14 cellular contexts compared by ENCODE assay signal in genomic region chr19:48397263-48397635, GRCh38. TPM values are rescaled to one million over a fixed set of nuclear protein-coding genes. Genes with fewer than 3 reads are reported as not detected.
DNase-seq lines count a peak whose midpoint lies in the region; ATAC-seq and TF ChIP-seq lines count a peak whose summit lies in the region.
"Had no signal": no experiment of that assay in that cellular context is flagged by ENCODE, and none has a peak within 500 bp of the region (broad histone marks: within the 10 kb centered on the region; RNA-seq: fewer than 3 reads in every experiment).

No MANE protein-coding gene starts in this region.

- H3K4me3 Mint-ChIP-seq in T-helper 2 cell treated with Interferon-gamma antibody and Interleukin-4, amounts not matched to agents 5 μg/mL and 100 μg/mL, for 36 hours, result peak overlapping the region; percentile 88
- peak overlapping the region; percentile 83 for H3K4me3 Mint-ChIP-seq in osteocyte (ENCODE audit: unreplicated experiment)

- H3K27ac Mint-ChIP-seq in T-helper 2 cell treated with Interferon-gamma antibody and Interleukin-4, amounts not matched to agents 5 μg/mL and 100 μg/mL, for 36 hours, result peak overlapping the region; percentile 87
- peak overlapping the region; percentile 68 for H3K27ac Mint-ChIP-seq in osteocyte (ENCODE audit: unreplicated experiment)

- peak overlapping the region; percentile 64 for H3K4me3 ChIP-seq in NT2/D1 (ENCODE audit: insufficient read length, low read depth)
- H3K4me3 ChIP-seq in choroid plexus epithelial cell (ENCODE audit: low read depth, low read length), result peak overlapping the region; percentile 69
- H3K4me3 ChIP-seq: lung had no signal

- no peak for DNase-seq in T-helper 2 cell treated with Interferon-gamma antibody and Interleukin-4, amounts not matched to agents 5 μg/mL and 100 μg/mL, for 36 hours (ENCODE audit: low spot score)
- DNase-seq in T-helper 2 cell, result no peak
- no peak for DNase-seq in NT2/D1 (ENCODE audit: low read depth, low spot score)
- no peak for DNase-seq in choroid plexus epithelial cell (ENCODE audit: low read depth)
- DNase-seq in osteocyte (ENCODE audit: extremely low spot score, unreplicated experiment), result no peak
- no peak for DNase-seq in cerebellar nuclear complex (lab: John Stamatoyannopoulos, UW)
- DNase-seq: ACHN, Karpas-422, NCI-H774, spleen, T-helper 9 cell had no signal

- no peaks in the 10 kb centered on the region for H3K36me3 Mint-ChIP-seq in T-helper 2 cell treated with Interferon-gamma antibody and Interleukin-4, amounts not matched to agents 5 μg/mL and 100 μg/mL, for 36 hours (ENCODE audit: low read depth)
- no peaks in the 10 kb centered on the region for H3K36me3 Mint-ChIP-seq in osteocyte (ENCODE audit: unreplicated experiment)

- ATAC-seq in GM21576 (IDR thresholded peaks at IDR 0.05; ENCODE audit: unreplicated experiment), result no peak
- ATAC-seq in esophagus mucosa, result no peak

- H3K27me3 ChIP-seq in NT2/D1 (ENCODE audit: insufficient read depth, insufficient read length), result peaks cover 54% of the 10 kb centered on the region

- H3K9me3 Mint-ChIP-seq in T-helper 2 cell treated with Interferon-gamma antibody and Interleukin-4, amounts not matched to agents 5 μg/mL and 100 μg/mL, for 36 hours, result no peaks in the 10 kb centered on the region
- no peaks in the 10 kb centered on the region for H3K9me3 Mint-ChIP-seq in osteocyte (ENCODE audit: unreplicated experiment)

- TF ChIP-seq CTCF in choroid plexus epithelial cell (conservative IDR thresholded peaks at IDR 0.05; ENCODE audit: low read depth, low read length) (no peak), osteocyte (IDR thresholded peaks at IDR 0.05) (no peak)

- H3K9ac ChIP-seq in NT2/D1 (ENCODE audit: insufficient read length, low read depth), result peak overlapping the region; percentile 86

- H3K9me3 ChIP-seq in NT2/D1 (ENCODE audit: insufficient read depth, low read length), result no peaks in the 10 kb centered on the region

- no peaks in the 10 kb centered on the region for H3K36me3 ChIP-seq in NT2/D1 (ENCODE audit: insufficient read depth, insufficient read length, low read length)
- H3K36me3 ChIP-seq: spleen had no signal

- peaks cover 55% of the 10 kb centered on the region for H3K27me3 Mint-ChIP-seq in T-helper 2 cell treated with Interferon-gamma antibody and Interleukin-4, amounts not matched to agents 5 μg/mL and 100 μg/mL, for 36 hours (ENCODE audit: low read depth)
- H3K27me3 Mint-ChIP-seq in osteocyte (ENCODE audit: unreplicated experiment), result peaks cover 10% of the 10 kb centered on the region

- peaks cover 22% of the 10 kb centered on the region for H3K4me1 ChIP-seq in NT2/D1 (ENCODE audit: insufficient read depth, insufficient read length)

- H3K4me1 Mint-ChIP-seq in T-helper 2 cell treated with Interferon-gamma antibody and Interleukin-4, amounts not matched to agents 5 μg/mL and 100 μg/mL, for 36 hours (ENCODE audit: low read depth), result peaks cover 19% of the 10 kb centered on the region
- H3K4me1 Mint-ChIP-seq in osteocyte (ENCODE audit: unreplicated experiment), result peaks cover 48% of the 10 kb centered on the region

RNA-seq across cellular contexts. Expression of gene GRIN2D, which starts 3.8 kb away (rescaled TPM):
- total RNA-seq in osteocyte, result 0.68 and 1.2 TPM in 2 replicates
- 0.04 TPM for total RNA-seq in esophagus mucosa

RNA-seq across cellular contexts. Expression of gene KDELR1, which starts 5.9 kb away (rescaled TPM):
- total RNA-seq in osteocyte (267 and 275 TPM in 2 replicates), esophagus mucosa (86.6 TPM)

RNA-seq across cellular contexts. Expression of gene SYNGR4, which starts 33.1 kb away (rescaled TPM):
- total RNA-seq in osteocyte, result not detected in 2 replicates
- not detected for total RNA-seq in esophagus mucosa
- total RNA-seq: lung, spleen had no signal

RNA-seq across cellular contexts. Expression of gene TMEM143, which starts 33.5 kb away (rescaled TPM):
- total RNA-seq in osteocyte (9.1 and 12.3 TPM in 2 replicates), esophagus mucosa (5.5 TPM)

RNA-seq across cellular contexts. Expression of gene GRWD1, which starts 48.5 kb away (rescaled TPM):
- total RNA-seq in osteocyte (36.2 and 38.4 TPM in 2 replicates), esophagus mucosa (24.6 TPM)
